Comparison of ENCODE assay signal across 26 cellular contexts in the genomic region with DNA sequence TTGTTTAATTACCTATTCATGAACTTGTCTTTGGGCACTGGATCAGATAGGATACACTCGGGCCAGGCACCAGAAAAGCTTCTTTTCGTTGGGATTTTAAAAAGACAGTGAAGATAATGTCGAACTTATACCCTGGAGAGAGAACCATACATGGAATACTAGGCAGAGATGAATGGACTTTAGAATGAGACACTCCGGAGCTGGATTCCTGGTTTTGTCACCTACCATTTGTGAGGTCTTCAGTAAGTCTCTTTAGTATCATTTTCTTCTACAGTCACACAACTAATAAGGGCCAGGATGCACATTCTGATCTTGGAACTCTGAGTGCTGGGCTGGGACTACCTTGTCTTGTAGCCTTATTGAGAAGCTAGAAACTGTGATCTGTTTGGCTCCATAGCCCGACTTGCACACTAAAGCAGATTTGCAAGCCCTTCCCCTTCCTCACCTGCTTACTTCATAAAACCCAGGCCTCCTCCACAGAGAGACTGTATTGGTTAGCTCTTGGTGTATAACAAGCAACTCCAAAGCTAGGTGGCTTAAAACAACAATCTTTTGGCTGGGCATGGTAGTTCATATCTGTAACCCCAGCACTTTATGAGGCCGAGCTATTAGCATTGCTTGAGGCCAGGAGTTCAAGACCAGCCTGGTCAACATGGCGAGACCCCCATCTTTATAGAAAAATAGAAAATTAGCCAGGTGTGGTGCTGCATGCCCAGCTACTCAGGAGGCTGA. TPM values are rescaled to one million over a fixed set of nuclear protein-coding genes. Genes with fewer than 3 reads are reported as not detected.
DNase-seq lines count a peak whose midpoint lies in the region; ATAC-seq, FAIRE-seq and TF ChIP-seq lines count a peak whose summit lies in the region.
"Had no signal": no experiment of that assay in that cellular context is flagged by ENCODE, and none has a peak within 500 bp of the region (broad histone marks: within the 10 kb centered on the region; RNA-seq: fewer than 3 reads in every experiment).

No MANE protein-coding gene starts in this region.

- H3K4me1 Mint-ChIP-seq in MCF 10A (ENCODE audit: insufficient read depth, unreplicated experiment): peaks cover 10% of the 10 kb centered on the region
- peaks cover 18% of the 10 kb centered on the region for H3K4me1 Mint-ChIP-seq in astrocyte (ENCODE audit: low read depth, unreplicated experiment)
- H3K4me1 Mint-ChIP-seq: CD4-positive, alpha-beta memory T cell had no signal

- CTCF ChIA-PET in MCF 10A (lab: Yijun Ruan, JAX) (interaction anchor here (0.5 to 5.5 kb wide), 8 partner anchors 11 to 1965 kb away, joined by 3 to 52 read pairs (median 4); a partner anchor contains a TSS), mammary epithelial cell (lab: Charles Lee; ENCODE audit: low non-redundant PET) (no interaction called here), HepG2 (lab: Yijun Ruan, JAX; ENCODE audit: low intra/inter-chr PET ratio, low total read pairs) (no interaction called here)

- H3K36me3 Mint-ChIP-seq in MCF 10A (ENCODE audit: insufficient read depth, unreplicated experiment) (no peaks in the 10 kb centered on the region), astrocyte (ENCODE audit: low read depth, unreplicated experiment) (no peaks in the 10 kb centered on the region)
- H3K36me3 Mint-ChIP-seq: activated CD4-positive, alpha-beta memory T cell treated with anti-CD3 and anti-CD28 coated beads for 36 hours; activated naive CD4-positive, alpha-beta T cell treated with anti-CD3 and anti-CD28 coated beads, Interleukin-2, amount 50 U/mL, for 72 hours; CD4-positive, alpha-beta memory T cell; natural killer cell treated with Interleukin-12 subunit alpha and Interleukin-12 subunit beta and Interleukin-15 and Interleukin-18, amount 100 ng/mL, for 72 hours; T-cell had no signal

- BruUV-seq in MCF 10A (replicated peaks; lab: Mats Ljungman, UMichigan) (no TSS peak), mammary epithelial cell (replicated peaks; lab: Mats Ljungman, UMichigan) (no TSS peak), HepG2 (replicated peaks; lab: Mats Ljungman, UMichigan) (no TSS peak)

- no peak for TF ChIP-seq POLR2A in HepG2 (IDR thresholded peaks at IDR 0.05; ENCODE audit: insufficient read depth in 1 of 2, low read depth in 2 of 2, low read length in 2 of 2)

- in situ Hi-C loops in mammary epithelial cell (cut with MboI; ENCODE audit: low sequenced_read_pairs in 2 of 2): no loop called here
- in situ Hi-C loops in HepG2 (cut with HindIII; ENCODE audit: extremely low pct_ligation_motif_present, low pct_unique_long_range_greater_than_20kb): no loop called here
- in situ Hi-C loops in G401 (cut with HindIII; ENCODE audit: low sequenced_read_pairs): no loop called here
- in situ Hi-C loops in GM13977 (cut with MboI; ENCODE audit: low pct_unique_long_range_greater_than_20kb, low sequenced_read_pairs, unreplicated experiment): no loop called here

- no peak for TF ChIP-seq EP300 in HepG2 (IDR thresholded peaks at IDR 0.05; ENCODE audit: low read depth in 2 of 2, low read length in 2 of 2)
- TF ChIP-seq EP300 in HepG2 (CRISPR knock-in tag; IDR thresholded peaks at IDR 0.05; ENCODE audit: borderline replicate concordance): no peak

- TF ChIP-seq RAD21 in HepG2 (CRISPR knock-in tag; IDR thresholded peaks at IDR 0.05): no peak

- H3K36me3 ChIP-seq in mammary epithelial cell (ENCODE audit: insufficient read depth, low read length) (no peaks in the 10 kb centered on the region), astrocyte (ENCODE audit: insufficient read depth, low read length) (no peaks in the 10 kb centered on the region), HepG2 (replicated peaks in 1 of 2; ENCODE audit: control insufficient read depth in 1 of 2, insufficient read depth in 2 of 2, low read length in 2 of 2) (0 out of 5 replicates have a peak, but pooled peaks cover 0 to 3% of the 10 kb centered on the region in 2 experiments), upper lobe of right lung (no peaks in the 10 kb centered on the region)
- H3K36me3 ChIP-seq: left lung, ovary, SJSA1 had no signal

- H3K4me1 ChIP-seq in mammary epithelial cell (ENCODE audit: insufficient read depth, low read length): peaks cover 5% of the 10 kb centered on the region
- H3K4me1 ChIP-seq in astrocyte (ENCODE audit: insufficient read depth, low read length): peaks cover 10% of the 10 kb centered on the region
- peaks cover 35% of the 10 kb centered on the region for H3K4me1 ChIP-seq in HepG2 (ENCODE audit: insufficient read depth, low read length)
- H3K4me1 ChIP-seq in upper lobe of right lung: peaks cover 16% of the 10 kb centered on the region

- H3K27me3 Mint-ChIP-seq in MCF 10A (ENCODE audit: insufficient read depth, unreplicated experiment) (no peaks in the 10 kb centered on the region), astrocyte (ENCODE audit: low read depth, unreplicated experiment) (peaks cover 8% of the 10 kb centered on the region)
- H3K27me3 Mint-ChIP-seq: activated CD4-positive, alpha-beta memory T cell treated with anti-CD3 and anti-CD28 coated beads for 36 hours had no signal

- intact Hi-C loops in MCF 10A (cut with micrococcal nuclease): no loop called here
- intact Hi-C loops in mammary epithelial cell (cut with micrococcal nuclease): no loop called here
- intact Hi-C loops in HepG2 (cut with micrococcal nuclease; ENCODE audit: unreplicated experiment): loop anchor here (1.0 kb wide), 1 partner anchor 52 kb away; no protein-coding TSS in a partner anchor
- intact Hi-C loops in upper lobe of right lung (cut with DNase I): no loop called here

- H3K4me2 ChIP-seq in mammary epithelial cell (ENCODE audit: insufficient read depth, low read depth, low read length) (no peak overlapping the region), astrocyte (ENCODE audit: low read length) (no peak overlapping the region), HepG2 (ENCODE audit: low read depth, low read length) (no peak overlapping the region)

- H3K9me3 Mint-ChIP-seq in MCF 10A (ENCODE audit: unreplicated experiment) (no peaks in the 10 kb centered on the region), astrocyte (ENCODE audit: unreplicated experiment) (no peaks in the 10 kb centered on the region)
- H3K9me3 Mint-ChIP-seq: activated CD4-positive, alpha-beta memory T cell treated with anti-CD3 and anti-CD28 coated beads for 36 hours; activated naive CD4-positive, alpha-beta T cell treated with anti-CD3 and anti-CD28 coated beads, Interleukin-2, amount 50 U/mL, for 72 hours; CD4-positive, alpha-beta memory T cell; natural killer cell treated with Interleukin-12 subunit alpha and Interleukin-12 subunit beta and Interleukin-15 and Interleukin-18, amount 100 ng/mL, for 72 hours; T-cell had no signal

- DNase-seq in MCF 10A (ENCODE audit: unreplicated experiment): no peak
- DNase-seq in mammary epithelial cell: no peak
- DNase-seq in astrocyte (ENCODE audit: low read depth): no peak
- DNase-seq in HepG2 (ENCODE audit: low spot score): no peak
- DNase-seq in upper lobe of right lung: no peak
- no peak for DNase-seq in G401 (ENCODE audit: low spot score)
- no peak for DNase-seq in GM13977 (ENCODE audit: low spot score)
- DNase-seq: 8988T; activated CD4-positive, alpha-beta memory T cell treated with anti-CD3 and anti-CD28 coated beads for 36 hours; activated CD8-positive, alpha-beta memory T cell treated with anti-CD3 and anti-CD28 coated beads, Interleukin-2, amount 50 U/mL, for 48 hours; CD4-positive, alpha-beta memory T cell; DMS153; NCI-H1092; NCI-H2171; retina; stimulated activated CD4-positive, alpha-beta T cell treated with anti-CD3 and anti-CD28 coated beads, Interleukin-1b, Interleukin-23, amount 100 ng/mL, for 48 hours; T-cell had no signal

- no peak overlapping the region for H2AFZ ChIP-seq in mammary epithelial cell (ENCODE audit: low read depth, low read length)
- no peak overlapping the region for H2AFZ ChIP-seq in astrocyte (ENCODE audit: low read depth, low read length)
- no peak overlapping the region for H2AFZ ChIP-seq in HepG2 (ENCODE audit: low read length)

- ATAC-seq in HepG2 (peak; percentile 15; the same call in 1 of the 3 replicates), upper lobe of right lung (no peak), SK-N-SH treated with all-trans-retinoic acid at 6 μM for 48 hours (no peak)
- ATAC-seq: activated CD4-positive, CD25-positive, alpha-beta regulatory T cell treated with anti-CD3 and anti-CD28 coated beads, Interleukin-2, amount 50 U/mL, for 24 hours; activated naive CD4-positive, alpha-beta T cell treated with anti-CD3 and anti-CD28 coated beads, Interleukin-2, amount 50 U/mL, for 72 hours; natural killer cell treated with Interleukin-12 subunit alpha and Interleukin-12 subunit beta and Interleukin-15 and Interleukin-18, amount 100 ng/mL, for 72 hours; T-cell had no signal

- H3K4me3 Mint-ChIP-seq in MCF 10A (ENCODE audit: unreplicated experiment): no peak overlapping the region
- no peak overlapping the region for H3K4me3 Mint-ChIP-seq in astrocyte (ENCODE audit: unreplicated experiment)
- H3K4me3 Mint-ChIP-seq: activated CD4-positive, alpha-beta memory T cell treated with anti-CD3 and anti-CD28 coated beads for 36 hours; CD4-positive, alpha-beta memory T cell; natural killer cell treated with Interleukin-12 subunit alpha and Interleukin-12 subunit beta and Interleukin-15 and Interleukin-18, amount 100 ng/mL, for 72 hours; T-cell had no signal

- H3K9me3 ChIP-seq in mammary epithelial cell (replicated peaks; ENCODE audit: insufficient read depth, low read length) (no peaks in the 10 kb centered on the region), astrocyte (ENCODE audit: insufficient read depth, low read depth, low read length) (no peaks in the 10 kb centered on the region), HepG2 (ENCODE audit: low read length) (no peaks in the 10 kb centered on the region), upper lobe of right lung (no peaks in the 10 kb centered on the region)
- H3K9me3 ChIP-seq: left lung, ovary, SJSA1 had no signal

- dilution Hi-C loops in mammary epithelial cell (cut with HindIII; ENCODE audit: low sequenced_read_pairs): no loop called here

- H3K9ac ChIP-seq in mammary epithelial cell (ENCODE audit: insufficient read depth, low read length) (no peak overlapping the region), astrocyte (ENCODE audit: low read length) (no peak overlapping the region), HepG2 (ENCODE audit: insufficient read depth, low read depth, low read length) (no peak overlapping the region)

- H3K79me2 ChIP-seq in mammary epithelial cell (ENCODE audit: insufficient read depth, low read length) (no peaks in the 10 kb centered on the region), astrocyte (ENCODE audit: insufficient read depth, low read length) (no peaks in the 10 kb centered on the region), HepG2 (ENCODE audit: insufficient read depth, low read length) (no peaks in the 10 kb centered on the region)

- H3K27ac Mint-ChIP-seq in MCF 10A (ENCODE audit: low read depth, unreplicated experiment) (peak overlapping the region; percentile 40), astrocyte (ENCODE audit: unreplicated experiment) (peak overlapping the region; percentile 62)
- H3K27ac Mint-ChIP-seq: activated CD4-positive, alpha-beta memory T cell treated with anti-CD3 and anti-CD28 coated beads for 36 hours; activated naive CD4-positive, alpha-beta T cell treated with anti-CD3 and anti-CD28 coated beads, Interleukin-2, amount 50 U/mL, for 72 hours; natural killer cell treated with Interleukin-12 subunit alpha and Interleukin-12 subunit beta and Interleukin-15 and Interleukin-18, amount 100 ng/mL, for 72 hours; T-cell had no signal

- FAIRE-seq in astrocyte (lab: Jason Lieb, UNC): no peak
- FAIRE-seq in HepG2 (lab: Jason Lieb, UNC): no peak
- FAIRE-seq: endothelial cell of umbilical vein, small intestine had no signal

- no peaks in the 10 kb centered on the region for H4K20me1 ChIP-seq in mammary epithelial cell (ENCODE audit: insufficient read depth, low read length)
- no peaks in the 10 kb centered on the region for H4K20me1 ChIP-seq in astrocyte (ENCODE audit: insufficient read depth, low read length)
- H4K20me1 ChIP-seq in HepG2 (ENCODE audit: insufficient read depth, low read length): no peaks in the 10 kb centered on the region

- no peak overlapping the region for H3K27ac ChIP-seq in mammary epithelial cell (ENCODE audit: insufficient read depth, low read depth, low read length)
- H3K27ac ChIP-seq in astrocyte (ENCODE audit: low read depth, low read length): no peak overlapping the region
- H3K27ac ChIP-seq in HepG2 (ENCODE audit: extremely low read length, insufficient read depth, low read length): peak overlapping the region; percentile 46
- H3K27ac ChIP-seq in upper lobe of right lung: peak overlapping the region; percentile 42
- H3K27ac ChIP-seq: ovary had no signal

- TF ChIP-seq CTCF in MCF 10A (IDR thresholded peaks at IDR 0.05; ENCODE audit: unreplicated experiment): no peak
- no peak for TF ChIP-seq CTCF in mammary epithelial cell (conservative IDR thresholded peaks at IDR 0.05 in 1 of 2, IDR thresholded peaks at IDR 0.05 in 1 of 2; ENCODE audit: extremely low read depth in 1 of 2, insufficient read depth in 1 of 2, low read depth in 1 of 2, low read length in 2 of 2)
- no peak for TF ChIP-seq CTCF in astrocyte (IDR thresholded peaks at IDR 0.05; ENCODE audit: insufficient read depth, low read depth, low read length)
- TF ChIP-seq CTCF in HepG2 (CRISPR knock-in tag; IDR thresholded peaks at IDR 0.05): no peak
- no peak for TF ChIP-seq CTCF in upper lobe of right lung (IDR thresholded peaks at IDR 0.05)
- TF ChIP-seq CTCF in GM13977 (IDR thresholded peaks at IDR 0.05; ENCODE audit: extremely low read depth, insufficient read depth, missing control alignments): no peak

- WGBS in mammary epithelial cell (ENCODE audit: low coverage, missing lambda C conversion rate): 73% methylated on average over 7 of the region's 7 CpGs
- 78% methylated on average over 7 of the region's 7 CpGs for WGBS in HepG2 (ENCODE audit: low lambda C conversion rate)

- H3K4me3 ChIP-seq in mammary epithelial cell (replicated peaks in 1 of 3; ENCODE audit: insufficient read depth in 1 of 3, low read depth in 2 of 3, low read length in 3 of 3) (no peak overlapping the region), astrocyte (ENCODE audit: insufficient read depth, low read depth, low read length) (no peak overlapping the region), HepG2 (replicated peaks in 1 of 3; ENCODE audit: insufficient read depth in 1 of 3, low read depth in 2 of 3, low read length in 3 of 3) (no peak overlapping the region), upper lobe of right lung (no peak overlapping the region)
- H3K4me3 ChIP-seq: left lung, ovary, SJSA1 had no signal

- POLR2A ChIA-PET in MCF 10A (lab: Yijun Ruan, JAX) (interaction anchor here (0.8 to 1.1 kb wide), 2 partner anchors 13 to 562 kb away, joined by 3 to 4 read pairs; no protein-coding TSS in a partner anchor), HepG2 (lab: Yijun Ruan, JAX) (interaction anchor here (0.6 to 4.9 kb wide), 8 partner anchors 12 to 126 kb away, joined by 3 to 92 read pairs (median 4); a partner anchor contains a TSS)

- no peaks in the 10 kb centered on the region for H3K27me3 ChIP-seq in mammary epithelial cell (ENCODE audit: insufficient read depth, low read length)
- H3K27me3 ChIP-seq in astrocyte (ENCODE audit: insufficient read depth, low read length): peaks cover 3% of the 10 kb centered on the region
- no peaks in the 10 kb centered on the region for H3K27me3 ChIP-seq in HepG2 (ENCODE audit: control insufficient read depth in 1 of 2, insufficient read depth in 2 of 2, low read length in 2 of 2)
- H3K27me3 ChIP-seq in upper lobe of right lung: no peaks in the 10 kb centered on the region
- H3K27me3 ChIP-seq: left lung, ovary, SJSA1 had no signal

RNA-seq across cellular contexts. Expression of a gene that starts 7.4 kb away (rescaled TPM):
- total RNA-seq in MCF 10A (2022) (21.8 and 24.2 TPM in 2 replicates), mammary epithelial cell (10 to 100 TPM; 21.5 to 31.2 TPM), astrocyte (27.0 and 34.8 TPM in 2 replicates), HepG2 (2016; rRNA removed; fragmentation: Illumina TruSeq; extraction: Trizol) (64.0 and 80.6 TPM in 2 replicates), upper lobe of right lung (20.4 TPM)
- polyA plus RNA-seq in mammary epithelial cell (18.7 TPM), HepG2 (2011; rRNA removed) (36.9 and 48.0 TPM in 2 replicates)
- 38.4 TPM for polyA minus RNA-seq in mammary epithelial cell
- 77.1 and 79.7 TPM in 2 replicates for total RNA-seq in HepG2 (2016; cell fraction: cytosol; rRNA removed; fragmentation: Illumina TruSeq; extraction: Trizol; ENCODE audit: low read depth)
- 66.3 and 80.0 TPM in 2 replicates for total RNA-seq in HepG2 (2016; cell fraction: insoluble cytoplasmic fraction; rRNA removed; fragmentation: Illumina TruSeq; extraction: Trizol)
- total RNA-seq in HepG2 (2016; cell fraction: membrane; rRNA removed; fragmentation: Illumina TruSeq; extraction: Trizol): 101 and 102 TPM in 2 replicates
- total RNA-seq in HepG2 (2016; cell fraction: nucleus; rRNA removed; fragmentation: Illumina TruSeq; extraction: Trizol): 36.2 and 38.4 TPM in 2 replicates
- polyA plus RNA-seq in HepG2 (2011; cell fraction: cytosol; rRNA removed): 35.4 and 36.4 TPM in 2 replicates
- 22.2 and 22.4 TPM in 2 replicates for polyA plus RNA-seq in HepG2 (2011; cell fraction: nucleus; rRNA removed)
- polyA plus RNA-seq in HepG2 (2012): 31.1 and 41.7 TPM in 2 replicates
- polyA plus RNA-seq in HepG2 (2016; cell fraction: cytosol; fragmentation: Illumina TruSeq; extraction: Trizol; ENCODE audit: low read depth): 83.2 and 85.7 TPM in 2 replicates
- polyA plus RNA-seq in HepG2 (2016; cell fraction: insoluble cytoplasmic fraction; fragmentation: Illumina TruSeq; extraction: Trizol; ENCODE audit: low read depth): 91.0 and 94.9 TPM in 2 replicates
- polyA plus RNA-seq in HepG2 (2016; cell fraction: membrane; fragmentation: Illumina TruSeq; extraction: Trizol; ENCODE audit: low read depth): 85.8 and 88.2 TPM in 2 replicates
- 41.4 and 43.4 TPM in 2 replicates for polyA plus RNA-seq in HepG2 (2016; cell fraction: nucleus; fragmentation: Illumina TruSeq; extraction: Trizol; ENCODE audit: insufficient read depth, low read depth)
- polyA minus RNA-seq in HepG2 (2011; rRNA and poly(A)+ RNA removed; ENCODE audit: low replicate concordance): 53.4 and 59.7 TPM in 2 replicates
- 15.6 and 20.1 TPM in 2 replicates for polyA minus RNA-seq in HepG2 (2011; cell fraction: cytosol; rRNA and poly(A)+ RNA removed)
- 21.4 and 26.9 TPM in 2 replicates for polyA minus RNA-seq in HepG2 (2011; cell fraction: nucleus; rRNA and poly(A)+ RNA removed)
- total RNA-seq in G401 (2014; rRNA removed; shearing (Covaris generic)): 66.6 and 72.5 TPM in 2 replicates

RNA-seq across cellular contexts. Expression of a gene that starts 24.5 kb away (rescaled TPM):
- total RNA-seq in MCF 10A (2022) (0.33 and 1.1 TPM in 2 replicates), mammary epithelial cell (under 1 TPM in 1 of 2 donors, not detected in 1; 0.33 TPM), astrocyte (0.64 and 1.0 TPM in 2 replicates), HepG2 (2016; rRNA removed; fragmentation: Illumina TruSeq; extraction: Trizol) (29.4 and 34.3 TPM in 2 replicates), upper lobe of right lung (1.7 TPM)
- polyA plus RNA-seq in mammary epithelial cell (not detected), HepG2 (2011; rRNA removed) (6.2 and 12.6 TPM in 2 replicates)
- not detected for polyA minus RNA-seq in mammary epithelial cell
- 8.6 and 11.8 TPM in 2 replicates for total RNA-seq in HepG2 (2016; cell fraction: cytosol; rRNA removed; fragmentation: Illumina TruSeq; extraction: Trizol; ENCODE audit: low read depth)
- total RNA-seq in HepG2 (2016; cell fraction: insoluble cytoplasmic fraction; rRNA removed; fragmentation: Illumina TruSeq; extraction: Trizol): 29.7 and 31.2 TPM in 2 replicates
- total RNA-seq in HepG2 (2016; cell fraction: membrane; rRNA removed; fragmentation: Illumina TruSeq; extraction: Trizol): 25.9 and 26.5 TPM in 2 replicates
- total RNA-seq in HepG2 (2016; cell fraction: nucleus; rRNA removed; fragmentation: Illumina TruSeq; extraction: Trizol): 19.8 and 26.8 TPM in 2 replicates
- 3.9 and 5.3 TPM in 2 replicates for polyA plus RNA-seq in HepG2 (2011; cell fraction: cytosol; rRNA removed)
- 24.1 and 26.7 TPM in 2 replicates for polyA plus RNA-seq in HepG2 (2011; cell fraction: nucleus; rRNA removed)
- polyA plus RNA-seq in HepG2 (2012): 6.9 and 8.9 TPM in 2 replicates
- 5.2 and 5.4 TPM in 2 replicates for polyA plus RNA-seq in HepG2 (2016; cell fraction: cytosol; fragmentation: Illumina TruSeq; extraction: Trizol; ENCODE audit: low read depth)
- polyA plus RNA-seq in HepG2 (2016; cell fraction: insoluble cytoplasmic fraction; fragmentation: Illumina TruSeq; extraction: Trizol; ENCODE audit: low read depth): 21.3 and 23.7 TPM in 2 replicates
- polyA plus RNA-seq in HepG2 (2016; cell fraction: membrane; fragmentation: Illumina TruSeq; extraction: Trizol; ENCODE audit: low read depth): 14.3 and 14.5 TPM in 2 replicates
- 36.0 and 42.8 TPM in 2 replicates for polyA plus RNA-seq in HepG2 (2016; cell fraction: nucleus; fragmentation: Illumina TruSeq; extraction: Trizol; ENCODE audit: insufficient read depth, low read depth)
- polyA minus RNA-seq in HepG2 (2011; rRNA and poly(A)+ RNA removed; ENCODE audit: low replicate concordance): 1.3 and 17.3 TPM in 2 replicates
- 4.6 and 10.9 TPM in 2 replicates for polyA minus RNA-seq in HepG2 (2011; cell fraction: cytosol; rRNA and poly(A)+ RNA removed)
- polyA minus RNA-seq in HepG2 (2011; cell fraction: nucleus; rRNA and poly(A)+ RNA removed): 16.4 and 18.5 TPM in 2 replicates
- 0.27 TPM in 1 of 2 replicates, not detected in the other for total RNA-seq in G401 (2014; rRNA removed; shearing (Covaris generic))
- total RNA-seq: SJSA1 had no signal
- polyA plus RNA-seq: CD4-positive, alpha-beta memory T cell had no signal

Comparison
In these comparisons a context has a peak if more than half of its experiments do, and no peak if none do; other contexts are left out.
1. H3K27ac ChIP-seq: peak in HepG2 (single experiment) and upper lobe of right lung (single experiment); none in mammary epithelial cell (single experiment) and astrocyte (single experiment).